In the genomic region with DNA sequence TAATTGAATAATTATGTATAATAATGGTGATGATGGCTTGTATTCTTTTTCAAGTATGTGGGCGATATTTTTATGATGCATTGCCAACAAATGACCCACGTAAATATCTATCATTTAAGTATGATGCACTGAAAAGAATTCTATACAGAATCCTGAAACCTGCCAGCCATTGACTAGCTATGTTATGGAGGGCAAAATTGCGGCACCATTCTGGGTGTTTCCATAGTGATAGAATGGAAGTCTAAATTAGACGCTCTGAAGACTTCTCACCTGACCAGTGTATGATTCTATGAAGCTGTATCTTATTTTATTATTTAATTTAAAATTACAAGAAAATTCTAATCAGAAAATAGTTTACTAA, we compare ENCODE assay signal across 8 cellular contexts. TPM values are rescaled to one million over a fixed set of nuclear protein-coding genes. Genes with fewer than 3 reads are reported as not detected.
DNase-seq lines count a peak whose midpoint lies in the region; ATAC-seq, FAIRE-seq and TF ChIP-seq lines count a peak whose summit lies in the region.

No MANE protein-coding gene starts in this region.

- peak overlapping the region; percentile 72 for H2AFZ ChIP-seq in HCT116 (ENCODE audit: low read depth, low read length, poor library complexity, severe bottlenecking)

- peaks cover 44% of the 10 kb centered on the region for H3K36me3 Mint-ChIP-seq in activated T-helper 17 cell treated with anti-CD3 and anti-CD28 coated beads, Interleukin-2, amount 50 U/mL, for 72 hours (ENCODE audit: low read depth)

- H3K9me3 ChIP-seq in A549 (no peaks in the 10 kb centered on the region), HCT116 (ENCODE audit: control insufficient read depth in 1 of 2, insufficient read depth in 1 of 2, low read depth in 1 of 2, low read length in 2 of 2) (no peaks in the 10 kb centered on the region), right lobe of liver (no peaks in the 10 kb centered on the region)

- H3K4me1 ChIP-seq in A549 (peaks cover 9% of the 10 kb centered on the region; the same call in 2 of the 3 replicates), HCT116 (ENCODE audit: control insufficient read depth in 1 of 2, insufficient read depth in 2 of 2, low read length in 2 of 2) (peaks cover 5 to 11% of the 10 kb centered on the region in 2 experiments; a peak in 3 of 4 replicates), right lobe of liver (peaks cover 0 to 25% (median 2%) of the 10 kb centered on the region in 4 donors)

- 39% methylated on average over 4 of the region's 4 CpGs for whole genome bisulfite sequencing in A549 (ENCODE audit: missing lambda C conversion rate)
- 62% methylated on average over 4 of the region's 4 CpGs for WGBS in right lobe of liver (ENCODE audit: insufficient coverage, low coverage, low lambda C conversion rate, missing lambda C conversion rate)

- no peak for TF ChIP-seq EP300 in A549 (IDR thresholded peaks at IDR 0.05)

- peaks cover 0 to 3% of the 10 kb centered on the region in 2 experiments; a peak in 1 of 4 replicates for H3K36me3 ChIP-seq in HCT116 (ENCODE audit: control insufficient read depth in 1 of 2, insufficient read depth in 2 of 2, low read length in 2 of 2)
- peaks cover 0 to 1% (median 0%) of the 10 kb centered on the region in 4 donors for H3K36me3 ChIP-seq in right lobe of liver

- peak overlapping the region; percentile 67 for H3K4me2 ChIP-seq in A549
- peak overlapping the region; percentile 68 for H3K4me2 ChIP-seq in HCT116 (ENCODE audit: low read length)

- TSS peak; percentile 94 for BruUV-seq in HCT116 (replicated peaks; lab: Mats Ljungman, UMichigan)

- H3K27me3 ChIP-seq in HCT116 (ENCODE audit: insufficient read depth, low read length) (no peaks in the 10 kb centered on the region), right lobe of liver (no peaks in the 10 kb centered on the region)

- H3K27me3 Mint-ChIP-seq in activated T-helper 17 cell treated with anti-CD3 and anti-CD28 coated beads, Interleukin-2, amount 50 U/mL, for 72 hours = no peaks in the 10 kb centered on the region

- FAIRE-seq in A549 (lab: Jason Lieb, UNC) = no peak

- H3K9me3 Mint-ChIP-seq in activated T-helper 17 cell treated with anti-CD3 and anti-CD28 coated beads, Interleukin-2, amount 50 U/mL, for 72 hours = no peaks in the 10 kb centered on the region

- TF ChIP-seq CTCF in A549 (IDR thresholded peaks at IDR 0.05) (no peak), HCT116 (IDR thresholded peaks at IDR 0.05 in 2 of 3, conservative IDR thresholded peaks at IDR 0.05 in 1 of 3; ENCODE audit: borderline replicate concordance in 1 of 3, insufficient read depth in 1 of 3, low read depth in 2 of 3, low read length in 2 of 3) (no peak), right lobe of liver (IDR thresholded peaks at IDR 0.05) (no peak)

- intact Hi-C loops in HCT116 (cut with micrococcal nuclease) (no loop called here), right lobe of liver (cut with DNase I) (no loop called here), posterior cingulate gyrus (cut with DNase I) (loop anchor here (1.0 to 5.0 kb wide), 2 partner anchors 155 to 631 kb away; a partner anchor contains a TSS)

- H3K27ac Mint-ChIP-seq in activated T-helper 17 cell treated with anti-CD3 and anti-CD28 coated beads, Interleukin-2, amount 50 U/mL, for 72 hours = peak overlapping the region; percentile 97

- TF ChIP-seq POLR2A in A549 (IDR thresholded peaks at IDR 0.05; ENCODE audit: low read length) (no peak), HCT116 (IDR thresholded peaks at IDR 0.05; ENCODE audit: borderline replicate concordance, extremely low read depth, insufficient read depth, insufficient read length) (no peak), right lobe of liver (IDR thresholded peaks at IDR 0.05) (no peak)

- peak overlapping the region; percentile 52 for H3K9ac ChIP-seq in HCT116 (ENCODE audit: low read length)

- peak overlapping the region; percentile 92 for H3K4me3 ChIP-seq in A549
- H3K4me3 ChIP-seq in HCT116 (replicated peaks in 1 of 2; ENCODE audit: low read depth in 1 of 2, low read length in 2 of 2) = peak overlapping the region; percentile 37 to 47
- H3K4me3 ChIP-seq in right lobe of liver = peak overlapping the region; percentile 68 to 78 (median 68)

- ATAC-seq in A549 (no peak; a peak in 1 of 6 replicates), HCT116 (no peak), right lobe of liver (no peak), esophagus mucosa (no peak)
- ATAC-seq in activated T-helper 17 cell treated with anti-CD3 and anti-CD28 coated beads, Interleukin-2, amount 50 U/mL, for 72 hours (replicated peaks) = no peak
- no peak for ATAC-seq in activated CD4-positive, CD25-positive, alpha-beta regulatory T cell treated with anti-CD3 and anti-CD28 coated beads, Interleukin-2, amount 50 U/mL, for 24 hours

- H3K4me3 Mint-ChIP-seq in activated T-helper 17 cell treated with anti-CD3 and anti-CD28 coated beads, Interleukin-2, amount 50 U/mL, for 72 hours = peak overlapping the region; percentile 96

- H3K27ac ChIP-seq in A549 (peak overlapping the region; percentile 68 to 92), HCT116 (ENCODE audit: low read depth, low read length) (peak overlapping the region; percentile 41; the same call in 1 of the 2 replicates), right lobe of liver (peak overlapping the region in 1 of 3 donors; percentile 88)

- DNase-seq in A549 (ENCODE audit: low read depth in 1 of 2, low spot score in 1 of 2) (no peak), HCT116 (ENCODE audit: low read depth, low spot score) (no peak), right lobe of liver (no peak), posterior cingulate gyrus (no peak), activated gamma-delta T cell (lab: John Stamatoyannopoulos, UW) (no peak)

- peaks cover 37% of the 10 kb centered on the region for H3K79me2 ChIP-seq in HCT116 (ENCODE audit: insufficient read depth, low read length)

- CTCF ChIA-PET in A549 (lab: Yijun Ruan, JAX) (no interaction called here), HCT116 (lab: Charles Lee) (interaction anchor here (0.5 kb wide), 1 partner anchor 858 kb away, joined by 3 read pairs; no protein-coding TSS in a partner anchor)

- TF ChIP-seq RAD21 in A549 (conservative IDR thresholded peaks at IDR 0.05 in 1 of 2, IDR thresholded peaks at IDR 0.05 in 1 of 2) (no peak), HCT116 (IDR thresholded peaks at IDR 0.05; ENCODE audit: low read depth) (no peak)

- H3K9me2 ChIP-seq in HCT116 (ENCODE audit: insufficient read depth) = no peaks in the 10 kb centered on the region

- RAD21 ChIA-PET in HCT116 (lab: Charles Lee; ENCODE audit: low non-redundant PET in 1 of 2, low total read pairs in 2 of 2, uncharacterized antibody in 2 of 2, unreplicated experiment in 2 of 2) = no interaction called here

- no peaks in the 10 kb centered on the region for H4K20me1 ChIP-seq in HCT116 (ENCODE audit: insufficient read depth)

- peaks cover 18% of the 10 kb centered on the region for H3K4me1 Mint-ChIP-seq in activated T-helper 17 cell treated with anti-CD3 and anti-CD28 coated beads, Interleukin-2, amount 50 U/mL, for 72 hours

- POLR2A ChIA-PET in A549 (lab: Yijun Ruan, JAX) (interaction anchor here (0.6 kb wide), 1 partner anchor 155 kb away, joined by 3 read pairs; a partner anchor contains a TSS), HCT116 (lab: Charles Lee) (interaction anchor here (0.9 to 1.4 kb wide), 2 partner anchors 10 to 22 kb away, joined by 3 to 4 read pairs; no protein-coding TSS in a partner anchor)

TF ChIP-seq in A549, 52 proteins besides CTCF, POLR2A, EP300 and RAD21 (continues in another document):
- TF ChIP-seq NR3C1 (IDR thresholded peaks at IDR 0.05) (no peak), NFE2L2 (conservative IDR thresholded peaks at IDR 0.05; ENCODE audit: low read length) (no peak), ZFP36 (IDR thresholded peaks at IDR 0.05; ENCODE audit: borderline replicate concordance, partially characterized antibody) (no peak), ZNF302 (CRISPR knock-in tag; IDR thresholded peaks at IDR 0.05) (no peak)

TF ChIP-seq in HCT116, 20 proteins besides CTCF, POLR2A, EP300 and RAD21:
- no peak for TF ChIP-seq ZNF274 (IDR thresholded peaks at IDR 0.05; ENCODE audit: low read depth, low read length)

RNA-seq across cellular contexts. Expression of a gene that starts 0.7 kb away (rescaled TPM):
- 6.2 and 9.0 TPM in 2 replicates for polyA plus RNA-seq in A549 (2011; rRNA removed)
- polyA plus RNA-seq in A549 (2012; cell fraction: cytosol; rRNA removed) = 1.1 and 1.5 TPM in 2 replicates
- polyA plus RNA-seq in A549 (2012; cell fraction: nucleus; rRNA removed) = 1.5 and 2.4 TPM in 2 replicates
- polyA plus RNA-seq in A549 (2017; fragmentation: RNase III; extraction: RNeasy Plus Mini Kit Qiagen cat#74134 plus additional on column Dnase treatment) = 5.6 to 6.5 TPM (median 5.8 TPM) in 3 replicates
- 3.7 and 4.4 TPM in 2 replicates for polyA minus RNA-seq in A549 (2011; rRNA and poly(A)+ RNA removed)
- total RNA-seq in HCT116 (2021; ENCODE audit: unreplicated experiment) = 15.4 TPM
- 4.0 and 4.8 TPM in 2 replicates for polyA plus RNA-seq in HCT116 (2012)
- 10 to 100 TPM; 30.9 to 64.9 TPM for total RNA-seq in activated T-helper 17 cell treated with anti-CD3 and anti-CD28 coated beads, Interleukin-2, amount 50 U/mL, for 72 hours
- 10 to 100 TPM in 1 of 6 experiments, 1 to 10 TPM in 5; 4.3 to 10.4 (median 6.8) TPM for total RNA-seq in right lobe of liver
- total RNA-seq in esophagus mucosa = 16.2 TPM

RNA-seq across cellular contexts. Expression of a gene that starts 12.6 kb away (rescaled TPM):
- polyA plus RNA-seq in A549 (2011; rRNA removed) (not detected in 2 replicates), A549 (2017; fragmentation: RNase III; extraction: RNeasy Plus Mini Kit Qiagen cat#74134 plus additional on column Dnase treatment) (not detected in 3 replicates)
- not detected in 2 replicates for polyA plus RNA-seq in A549 (2012; cell fraction: cytosol; rRNA removed)
- polyA plus RNA-seq in A549 (2012; cell fraction: nucleus; rRNA removed) = not detected in 2 replicates
- polyA minus RNA-seq in A549 (2011; rRNA and poly(A)+ RNA removed) = not detected in 2 replicates
- total RNA-seq in HCT116 (2021; ENCODE audit: unreplicated experiment) (not detected), right lobe of liver (not detected), esophagus mucosa (0.24 TPM)
- not detected in 2 replicates for polyA plus RNA-seq in HCT116 (2012)
- 1 to 10 TPM; 2.6 to 2.7 TPM for total RNA-seq in activated T-helper 17 cell treated with anti-CD3 and anti-CD28 coated beads, Interleukin-2, amount 50 U/mL, for 72 hours

Comparison
In these comparisons a context has a peak if more than half of its experiments do, and no peak if none do; other contexts are left out.
1. H3K4me3 ChIP-seq: peak in every context shown above with its lines; median percentile 92 in A549; 68 in right lobe of liver; 42 in HCT116.